Comparison of ENCODE assay signal across 17 cellular contexts in the genomic region with DNA sequence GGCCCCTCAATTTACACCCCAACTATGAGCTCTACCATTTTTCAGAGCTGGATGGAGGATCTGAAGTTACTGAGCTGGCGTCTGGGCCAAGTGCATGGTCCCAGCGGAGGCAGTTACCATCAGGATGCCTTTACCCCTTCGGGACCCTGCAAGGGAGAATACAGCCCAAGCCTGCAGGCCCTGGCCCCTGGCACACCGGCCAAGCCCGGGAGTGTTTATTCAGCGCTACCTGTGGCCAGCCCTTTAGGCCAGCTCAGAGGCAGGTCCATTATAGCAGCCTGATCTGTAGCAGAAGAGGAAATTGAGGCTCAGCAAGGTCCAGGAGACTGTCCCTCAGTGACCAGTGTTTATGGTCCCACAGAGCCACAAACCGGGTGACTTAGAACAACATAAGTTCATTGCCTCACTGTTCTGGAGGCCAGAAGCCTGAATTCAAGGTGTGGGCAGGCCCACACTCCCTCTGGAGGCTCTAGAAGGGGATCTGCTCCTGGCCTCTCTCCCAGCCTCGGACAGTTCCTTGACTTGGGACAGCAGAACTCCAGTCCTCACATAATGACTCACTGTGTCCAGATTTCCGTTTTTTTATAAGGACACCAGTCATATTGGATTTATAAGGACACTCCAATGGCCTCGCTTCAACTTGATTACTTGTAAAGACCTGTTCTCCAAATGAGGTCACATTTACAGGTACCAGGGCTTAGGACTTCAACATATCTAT. TPM values are rescaled to one million over a fixed set of nuclear protein-coding genes. Genes with fewer than 3 reads are reported as not detected.
"Had no signal": no experiment of that assay in that cellular context is flagged by ENCODE, and none has a peak within 500 bp of the region (broad histone marks: within the 10 kb centered on the region; RNA-seq: fewer than 3 reads in every experiment).

No MANE protein-coding gene starts in this region.

- H3K9me3 ChIP-seq: left ventricle myocardium inferior, right atrium auricular region, thyroid gland, uterus had no signal

- H3K4me1 ChIP-seq: right atrium auricular region, thyroid gland, uterus had no signal

- H3K27ac ChIP-seq: left ventricle myocardium inferior, right atrium auricular region, thyroid gland, uterus had no signal

- DNase-seq: activated B cell treated with CpG ODN at 0.5 μM for 24 hours; activated CD4-positive, alpha-beta T cell treated with anti-CD3 and anti-CD28 coated beads, Interleukin-2, amount 10 ng/mL, durations not matched to agents 24 days and 14 days; activated CD8-positive, alpha-beta memory T cell treated with anti-CD3 and anti-CD28 coated beads, Interleukin-2, amount 50 U/mL, for 4 hours; activated CD8-positive, alpha-beta T cell treated with anti-CD3 and anti-CD28 coated beads, Interleukin-2, amount 10 ng/mL, durations not matched to agents 7 days and 5 days; activated effector memory CD4-positive, alpha-beta T cell treated with anti-CD3 and anti-CD28 coated beads, Interleukin-2, amount 50 U/mL, for 16 hours; activated T-cell treated with anti-CD3 and anti-CD28 coated beads, Interleukin-2, amount 50 U/mL, for 48 hours; dermis blood vessel endothelial cell; endodermal cell; left ventricle myocardium inferior; mesenchymal stem cell; natural killer cell; nucleus accumbens; stimulated activated naive CD8-positive, alpha-beta T cell treated with anti-CD3 and anti-CD28 coated beads, Interleukin-15, amount 100 ng/mL, for 72 hours; uterus had no signal

- ATAC-seq: activated CD8-positive, alpha-beta T cell treated with anti-CD3 and anti-CD28 coated beads, Interleukin-2, amount 10 ng/mL, durations not matched to agents 7 days and 5 days; activated naive CD4-positive, alpha-beta T cell treated with anti-CD3 and anti-CD28 coated beads, Interleukin-2, amount 50 U/mL, for 72 hours; natural killer cell; stimulated activated naive CD8-positive, alpha-beta T cell treated with anti-CD3 and anti-CD28 coated beads, Interleukin-15, amount 100 ng/mL, for 72 hours had no signal

- H3K27me3 ChIP-seq: right atrium auricular region, thyroid gland, uterus had no signal

- H3K4me3 ChIP-seq: left ventricle myocardium inferior, right atrium auricular region, thyroid gland, uterus had no signal

- H3K36me3 ChIP-seq: left ventricle myocardium inferior, right atrium auricular region, thyroid gland, uterus had no signal

RNA-seq across cellular contexts. Expression of a gene that starts 8.8 kb away (rescaled TPM):
- total RNA-seq: activated B cell treated with CpG ODN at 0.5 μM for 24 hours; activated CD4-positive, alpha-beta T cell treated with anti-CD3 and anti-CD28 coated beads, Interleukin-2, amount 10 ng/mL, durations not matched to agents 24 days and 14 days; activated CD8-positive, alpha-beta T cell treated with anti-CD3 and anti-CD28 coated beads, Interleukin-2, amount 10 ng/mL, durations not matched to agents 7 days and 5 days; dermis blood vessel endothelial cell had no signal

RNA-seq across cellular contexts. Expression of a gene that starts 29.9 kb away (rescaled TPM):
- total RNA-seq: activated CD4-positive, alpha-beta T cell treated with anti-CD3 and anti-CD28 coated beads, Interleukin-2, amount 10 ng/mL, durations not matched to agents 24 days and 14 days; activated CD8-positive, alpha-beta T cell treated with anti-CD3 and anti-CD28 coated beads, Interleukin-2, amount 10 ng/mL, durations not matched to agents 7 days and 5 days; activated naive CD4-positive, alpha-beta T cell treated with anti-CD3 and anti-CD28 coated beads, Interleukin-2, amount 50 U/mL, for 72 hours; natural killer cell had no signal
